In the genomic region with DNA sequence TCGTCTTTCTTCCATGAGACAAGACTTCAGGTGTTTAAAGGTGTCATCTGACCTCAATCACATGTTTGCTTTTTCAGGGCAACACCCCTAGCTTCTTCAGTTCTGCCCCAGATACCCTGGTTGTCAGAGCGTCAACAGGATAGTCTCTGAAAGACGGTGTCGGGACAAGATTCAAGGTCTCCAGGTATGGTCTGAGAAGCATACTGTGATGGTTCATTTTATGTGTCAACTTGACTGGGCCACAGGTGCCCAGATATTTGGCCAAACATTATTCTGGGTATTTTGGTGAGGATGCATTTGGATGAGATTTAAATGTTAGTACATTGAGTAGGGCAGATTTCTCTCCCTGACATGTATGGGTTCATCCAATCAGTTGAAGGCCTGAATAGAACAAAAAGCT, we compare ENCODE assay signal across 19 cellular contexts.
DNase-seq lines count a peak whose midpoint lies in the region; ATAC-seq, FAIRE-seq and TF ChIP-seq lines count a peak whose summit lies in the region.
"Had no signal": no experiment of that assay in that cellular context is flagged by ENCODE, and none has a peak within 500 bp of the region (broad histone marks: within the 10 kb centered on the region; RNA-seq: fewer than 3 reads in every experiment).

No MANE protein-coding gene starts in this region.

- CTCF ChIA-PET in IMR-90 (lab: Yijun Ruan, JAX) = interaction anchor here (0.6 kb wide), 1 partner anchor 300 kb away, joined by 3 read pairs; no protein-coding TSS in a partner anchor

- H3K4me2 ChIP-seq in IMR-90 (ENCODE audit: low read depth, low read length) = no peak overlapping the region

- TF ChIP-seq RAD21 in IMR-90 (IDR thresholded peaks at IDR 0.05; ENCODE audit: low read length) = no peak

- H2BK5ac ChIP-seq in IMR-90 (ENCODE audit: low read depth, low read length, poor library complexity, severe bottlenecking) = peak overlapping the region; percentile 10

- H2BK15ac ChIP-seq in IMR-90 (ENCODE audit: low read depth, low read length) = peak overlapping the region; percentile 55; the same call in 1 of the 3 replicates

- WGBS in IMR-90 (ENCODE audit: extremely low coverage in 2 of 2, insufficient read length in 1 of 2), 2 experiments = no CpG with 5 or more reads among the region's 4 CpGs
- WGBS in ectodermal cell, 2 experiments = 94 to 95% methylated on average over 4 of the region's 4 CpGs
- WGBS in thyroid gland, 2 donors = 96 to 99% methylated on average over 4 of the region's 4 CpGs

- no peak overlapping the region for H2AFZ ChIP-seq in IMR-90 (replicated peaks; ENCODE audit: low read length, poor library complexity)

- H3K27me3 ChIP-seq in IMR-90 (ENCODE audit: control insufficient read depth, insufficient read depth, low read length) (no peaks in the 10 kb centered on the region), ectodermal cell (ENCODE audit: control insufficient read depth, insufficient read depth, low read length, poor library complexity, severe bottlenecking) (no peaks in the 10 kb centered on the region), muscle layer of colon (ENCODE audit: control insufficient read depth in 1 of 2, insufficient read depth in 2 of 2, low read length in 2 of 2) (no peaks in the 10 kb centered on the region), thyroid gland (no peaks in the 10 kb centered on the region), H7 (ENCODE audit: control insufficient read depth, insufficient read depth, low read length) (no peaks in the 10 kb centered on the region)
- H3K27me3 ChIP-seq: neutrophil had no signal

- H4K91ac ChIP-seq in IMR-90 (ENCODE audit: insufficient read depth, low read depth, low read length) = peak overlapping the region; percentile 63; the same call in 1 of the 2 replicates

- dilution Hi-C loops in IMR-90 (cut with HindIII; ENCODE audit: low sequenced_read_pairs, unreplicated experiment) = no loop called here

- TF ChIP-seq POLR2A in IMR-90 (IDR thresholded peaks at IDR 0.05; ENCODE audit: low read depth, low read length) (no peak), thyroid gland (IDR thresholded peaks at IDR 0.05) (no peak), H54 (IDR thresholded peaks at IDR 0.05; ENCODE audit: low read depth, low read length) (no peak)

- 0 out of 4 replicates have a peak overlapping the region, but pooled peaks of 1 of the 2 experiments have one; percentile 10 for H4K8ac ChIP-seq in IMR-90 (ENCODE audit: low read depth in 2 of 2, low read length in 2 of 2)

- intact Hi-C loops in IMR-90 (cut with micrococcal nuclease) (loop anchor here (5.0 to 10.0 kb wide), 2 partner anchors 145 to 223 kb away; no protein-coding TSS in a partner anchor), thyroid gland (cut with DNase I) (no loop called here)

- no peak overlapping the region for H3K9ac ChIP-seq in IMR-90 (ENCODE audit: low read depth, low read length)
- H3K9ac ChIP-seq in muscle layer of colon (ENCODE audit: low read length) = no peak overlapping the region

- H2BK20ac ChIP-seq in IMR-90 (ENCODE audit: low read depth, low read length) = peak overlapping the region; percentile 63

- peaks cover 16% of the 10 kb centered on the region for H3K9me1 ChIP-seq in IMR-90 (ENCODE audit: insufficient read depth, low read length)

- DNase-seq in IMR-90 = no peak
- DNase-seq in thyroid gland = no peak
- DNase-seq in H7 = no peak
- DNase-seq in H54 (ENCODE audit: insufficient read length, low spot score) = no peak
- DNase-seq in glomerular visceral epithelial cell (ENCODE audit: extremely low spot score) = no peak
- DNase-seq in stimulated activated CD4-positive, alpha-beta T cell treated with anti-CD3 and anti-CD28 coated beads, Interleukin-2, amount 100 ng/mL, for 24 hours = no peak
- DNase-seq: activated CD4-positive, alpha-beta memory T cell treated with anti-CD3 and anti-CD28 coated beads for 36 hours; aorta; DND-41; glutamatergic neuron; NCI-H2029 treated with DMSO at 0.1 percent for 48 hours; NCI-H82; SHP77 had no signal

- peak overlapping the region; percentile 67 for H3K4ac ChIP-seq in IMR-90 (ENCODE audit: low read depth, low read length)

- 0 out of 2 replicates have a peak overlapping the region, but pooled peaks have one; percentile 14 for H3K56ac ChIP-seq in IMR-90 (ENCODE audit: extremely low read depth, insufficient read depth, low read length)

- H3K36me3 ChIP-seq in IMR-90 (ENCODE audit: control insufficient read depth, insufficient read depth, low read length) = peaks cover 9% of the 10 kb centered on the region
- no peaks in the 10 kb centered on the region for H3K36me3 ChIP-seq in ectodermal cell (ENCODE audit: control insufficient read depth, insufficient read depth, low read length)
- peaks cover 19% of the 10 kb centered on the region for H3K36me3 ChIP-seq in muscle layer of colon (ENCODE audit: insufficient read depth, low read length)
- H3K36me3 ChIP-seq in thyroid gland = no peaks in the 10 kb centered on the region
- H3K36me3 ChIP-seq in H7 (replicated peaks; ENCODE audit: control insufficient read depth, insufficient read depth, low read length) = no peaks in the 10 kb centered on the region
- H3K36me3 ChIP-seq: neutrophil had no signal

- peak overlapping the region; percentile 54 for H4K5ac ChIP-seq in IMR-90 (ENCODE audit: low read depth, low read length)

- H3K4me1 ChIP-seq in IMR-90 (ENCODE audit: control insufficient read depth, insufficient read depth, low read length) (peaks cover 13% of the 10 kb centered on the region), ectodermal cell (ENCODE audit: control insufficient read depth, insufficient read depth, low read length) (peaks cover 7% of the 10 kb centered on the region), muscle layer of colon (ENCODE audit: insufficient read depth, low read length) (peaks cover 68% of the 10 kb centered on the region), thyroid gland (peaks cover 43 to 48% of the 10 kb centered on the region in 2 donors)

- 0 out of 2 replicates have a peak overlapping the region, but pooled peaks have one; percentile 16 for H3K23ac ChIP-seq in IMR-90 (ENCODE audit: low read depth, low read length)

- H3K27ac ChIP-seq in IMR-90 (ENCODE audit: insufficient read depth, low read length) (peak overlapping the region; percentile 13; the same call in 1 of the 2 replicates), ectodermal cell (ENCODE audit: insufficient read depth, low read depth, low read length, poor library complexity, severe bottlenecking) (peak overlapping the region; percentile 20), muscle layer of colon (ENCODE audit: low read depth, low read length) (peak overlapping the region; percentile 50), thyroid gland (peak overlapping the region; percentile 75 to 98 (median 98))
- H3K27ac ChIP-seq: C4-2B, neutrophil had no signal

- FAIRE-seq in H54 (lab: Jason Lieb, UNC) = no peak
- FAIRE-seq: urothelium cell line had no signal

- BruUV-seq in IMR-90 (replicated peaks; lab: Mats Ljungman, UMichigan) = no TSS peak

- no peak for ATAC-seq in IMR-90 (ENCODE audit: low read depth)
- ATAC-seq: activated T-helper 17 cell treated with anti-CD3 and anti-CD28 coated beads, Interleukin-2, amount 50 U/mL, for 72 hours had no signal

- peaks cover 0 to 7% of the 10 kb centered on the region in 2 experiments; a peak in 1 of 4 replicates for H3K79me1 ChIP-seq in IMR-90 (ENCODE audit: low read depth in 1 of 2, low read length in 2 of 2)

- peak overlapping the region; percentile 77 for H2BK120ac ChIP-seq in IMR-90 (ENCODE audit: low read depth, low read length)

- no peaks in the 10 kb centered on the region for H4K20me1 ChIP-seq in IMR-90 (ENCODE audit: insufficient read depth, low read length)

- peak overlapping the region; percentile 6; the same call in 1 of the 2 replicates for H2AK5ac ChIP-seq in IMR-90 (ENCODE audit: low read depth, low read length)

- H3K14ac ChIP-seq in IMR-90 (replicated peaks; ENCODE audit: low read depth, low read length) = peak overlapping the region; percentile 46; the same call in 1 of the 2 replicates

- peak overlapping the region; percentile 72; the same call in 1 of the 2 replicates for H3K18ac ChIP-seq in IMR-90 (ENCODE audit: low read depth, low read length)

- H2AK9ac ChIP-seq in IMR-90 (replicated peaks; ENCODE audit: low read depth, low read length, poor library complexity) = no peak overlapping the region

- TF ChIP-seq CTCF in IMR-90 (conservative IDR thresholded peaks at IDR 0.05; ENCODE audit: low read depth, low read length) = no peak
- TF ChIP-seq CTCF in thyroid gland (IDR thresholded peaks at IDR 0.05) = no peak

- POLR2A ChIA-PET in IMR-90 (lab: Charles Lee; ENCODE audit: unreplicated experiment) = interaction anchor here (0.6 to 0.9 kb wide), 2 partner anchors 13 to 32 kb away, joined by 3 to 7 read pairs; no protein-coding TSS in a partner anchor

- H3K4me3 ChIP-seq in IMR-90 (ENCODE audit: insufficient read depth, low read depth, low read length) (no peak overlapping the region), ectodermal cell (ENCODE audit: insufficient read depth, low read depth, low read length) (no peak overlapping the region), muscle layer of colon (ENCODE audit: low read depth in 1 of 2, low read length in 2 of 2) (no peak overlapping the region), thyroid gland (replicated peaks in 1 of 3) (no peak overlapping the region), H7 (ENCODE audit: insufficient read depth, low read depth, low read length) (no peak overlapping the region)

- in situ Hi-C loops in IMR-90 (cut with MboI; ENCODE audit: low sequenced_read_pairs) = loop anchor here (10.0 kb wide), 1 partner anchor 147 kb away; a partner anchor contains a TSS

- no peaks in the 10 kb centered on the region for H3K9me3 ChIP-seq in IMR-90 (ENCODE audit: control insufficient read depth, insufficient read depth, low read length)
- H3K9me3 ChIP-seq in ectodermal cell (ENCODE audit: control insufficient read depth, low read length) = no peaks in the 10 kb centered on the region
- no peaks in the 10 kb centered on the region for H3K9me3 ChIP-seq in muscle layer of colon (ENCODE audit: low read length)
- no peaks in the 10 kb centered on the region for H3K9me3 ChIP-seq in thyroid gland
- H3K9me3 ChIP-seq: neutrophil had no signal

TF ChIP-seq in IMR-90, 13 proteins besides CTCF, POLR2A, EP300 and RAD21 (continues in another document):
- TF ChIP-seq NFE2L2 (IDR thresholded peaks at IDR 0.05; ENCODE audit: low read depth, low read length) (no peak), RCOR1 (IDR thresholded peaks at IDR 0.05; ENCODE audit: insufficient replicate concordance, low read length) (no peak), FOS (IDR thresholded peaks at IDR 0.05; ENCODE audit: low read depth, low read length) (no peak), MXI1 (IDR thresholded peaks at IDR 0.05; ENCODE audit: borderline replicate concordance, low read depth, low read length) (no peak), CEBPB (IDR thresholded peaks at IDR 0.05; ENCODE audit: low read depth, low read length) (no peak), MAFK (IDR thresholded peaks at IDR 0.05; ENCODE audit: low read depth, low read length) (no peak), RFX5 (IDR thresholded peaks at IDR 0.05; ENCODE audit: low read depth, low read length) (no peak), SMC3 (IDR thresholded peaks at IDR 0.05; ENCODE audit: low read depth, low read length) (no peak)

Comparison
In these comparisons a context has a peak if more than half of its experiments do, and no peak if none do; other contexts are left out.
1. H3K27ac ChIP-seq: peak in every context shown above with its lines; median percentile 98 in thyroid gland; 50 in muscle layer of colon; 20 in ectodermal cell; 13 in IMR-90.